In the genomic region with DNA sequence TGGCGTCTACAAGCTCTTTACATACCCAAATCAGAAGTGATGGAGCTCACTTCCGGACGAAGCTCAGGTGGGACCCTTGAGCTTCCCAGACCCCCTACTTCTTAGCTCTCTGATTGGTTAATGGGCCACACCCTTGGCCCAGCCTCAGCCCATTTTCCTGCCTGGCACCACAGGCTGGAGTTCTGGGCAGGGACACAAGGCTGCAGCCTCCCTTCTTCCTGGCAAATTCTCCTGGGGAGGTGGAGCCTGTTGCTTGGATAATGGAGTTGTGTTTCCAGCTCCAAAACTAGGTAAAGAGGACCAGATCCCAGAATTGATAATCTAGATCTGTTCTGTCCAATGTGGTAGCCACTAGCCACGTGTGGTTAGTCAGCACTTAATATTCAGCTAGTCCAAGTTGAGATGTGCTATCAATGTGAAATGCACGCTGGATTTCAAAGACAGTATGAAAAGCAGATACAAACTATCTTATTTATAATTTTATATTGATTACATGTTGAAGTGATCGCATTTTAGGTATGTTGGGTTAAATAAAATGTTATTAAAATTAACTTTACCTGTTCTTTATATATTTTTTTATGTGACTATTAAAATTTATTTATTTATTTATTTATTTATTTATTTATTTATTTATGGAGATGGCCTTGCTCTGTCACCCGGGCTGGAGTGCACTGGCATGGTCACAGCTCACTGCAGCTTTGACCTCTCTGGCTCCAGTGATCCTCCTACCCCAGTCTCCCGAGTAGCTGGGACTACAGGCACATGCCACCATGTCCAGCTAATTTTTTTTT, we compare ENCODE assay signal across 26 cellular contexts. TPM values are rescaled to one million over a fixed set of nuclear protein-coding genes. Genes with fewer than 3 reads are reported as not detected.
DNase-seq lines count a peak whose midpoint lies in the region; ATAC-seq and TF ChIP-seq lines count a peak whose summit lies in the region.
"Had no signal": no experiment of that assay in that cellular context is flagged by ENCODE, and none has a peak within 500 bp of the region (broad histone marks: within the 10 kb centered on the region; RNA-seq: fewer than 3 reads in every experiment).

No MANE protein-coding gene starts in this region.

- 75 to 77% methylated on average over 8 of the region's 8 CpGs for WGBS in esophagus squamous epithelium, 2 donors
- 72 to 87% (median 81%) methylated on average over 8 of the region's 8 CpGs for WGBS in spleen, 5 donors

- H3K27me3 ChIP-seq in esophagus squamous epithelium (peaks cover 0 to 9% (median 0%) of the 10 kb centered on the region in 4 donors), spleen (replicated peaks in 1 of 7) (peaks cover 0 to 10% (median 0%) of the 10 kb centered on the region in 7 donors)
- H3K27me3 ChIP-seq in naive thymus-derived CD4-positive, alpha-beta T cell (ENCODE audit: control insufficient read depth in 2 of 2, insufficient read depth in 2 of 2, low read length in 2 of 2): no peaks in the 10 kb centered on the region

- no peaks in the 10 kb centered on the region for H3K36me3 ChIP-seq in esophagus squamous epithelium
- no peaks in the 10 kb centered on the region for H3K36me3 ChIP-seq in spleen
- H3K36me3 ChIP-seq in naive thymus-derived CD4-positive, alpha-beta T cell (ENCODE audit: control insufficient read depth in 2 of 3, insufficient read depth in 3 of 3, low read length in 3 of 3): no peaks in the 10 kb centered on the region

- peaks cover 0 to 9% (median 4%) of the 10 kb centered on the region in 5 donors for H3K27me3 Mint-ChIP-seq in naive thymus-derived CD4-positive, alpha-beta T cell

- no peak for ATAC-seq in naive thymus-derived CD4-positive, alpha-beta T cell
- ATAC-seq in HG02884 (IDR thresholded peaks at IDR 0.05; ENCODE audit: unreplicated experiment): no peak
- ATAC-seq: CD8-positive, alpha-beta T cell had no signal

- CTCF ChIA-PET in naive thymus-derived CD4-positive, alpha-beta T cell (lab: Charles Lee): no interaction called here

- H3K4me3 Mint-ChIP-seq in naive thymus-derived CD4-positive, alpha-beta T cell: no peak overlapping the region
- H3K4me3 Mint-ChIP-seq: CD8-positive, alpha-beta T cell had no signal

- H3K27ac ChIP-seq in esophagus squamous epithelium (peak overlapping the region in 3 of 4 donors; percentile 70 to 80 (median 76)), spleen (no peak overlapping the region)
- no peak overlapping the region for H3K27ac ChIP-seq in naive thymus-derived CD4-positive, alpha-beta T cell (ENCODE audit: low read depth, low read length)
- H3K27ac ChIP-seq: RWPE1 had no signal

- H3K36me3 Mint-ChIP-seq in naive thymus-derived CD4-positive, alpha-beta T cell: no peaks in the 10 kb centered on the region
- H3K36me3 Mint-ChIP-seq: CD8-positive, alpha-beta T cell had no signal

- H3K9me3 ChIP-seq in esophagus squamous epithelium: no peaks in the 10 kb centered on the region
- H3K9me3 ChIP-seq in spleen: no peaks in the 10 kb centered on the region
- H3K9me3 ChIP-seq in naive thymus-derived CD4-positive, alpha-beta T cell (ENCODE audit: control insufficient read depth in 2 of 3, low read length in 3 of 3): no peaks in the 10 kb centered on the region
- H3K9me3 ChIP-seq: SK-N-SH had no signal

- no peaks in the 10 kb centered on the region for H3K9me3 Mint-ChIP-seq in naive thymus-derived CD4-positive, alpha-beta T cell
- H3K9me3 Mint-ChIP-seq: CD8-positive, alpha-beta T cell had no signal

- no peak for TF ChIP-seq CTCF in esophagus squamous epithelium (IDR thresholded peaks at IDR 0.05)
- TF ChIP-seq CTCF in spleen (IDR thresholded peaks at IDR 0.05 in 8 of 11, conservative IDR thresholded peaks at IDR 0.05 in 3 of 11): no peak

- intact Hi-C loops in esophagus squamous epithelium (cut with DNase I): no loop called here
- intact Hi-C loops in spleen (cut with DNase I; ENCODE audit: low total_unique reads): no loop called here
- intact Hi-C loops in naive thymus-derived CD4-positive, alpha-beta T cell (cut with micrococcal nuclease): no loop called here

- TF ChIP-seq POLR2A in esophagus squamous epithelium (IDR thresholded peaks at IDR 0.05) (no peak), spleen (IDR thresholded peaks at IDR 0.05) (no peak)

- H3K4me3 ChIP-seq in esophagus squamous epithelium (no peak overlapping the region), spleen (no peak overlapping the region)
- no peak overlapping the region for H3K4me3 ChIP-seq in naive thymus-derived CD4-positive, alpha-beta T cell (ENCODE audit: low read length)

- no peak overlapping the region for H3K27ac Mint-ChIP-seq in naive thymus-derived CD4-positive, alpha-beta T cell
- H3K27ac Mint-ChIP-seq: CD8-positive, alpha-beta T cell had no signal

- DNase-seq in activated effector memory CD4-positive, alpha-beta T cell treated with anti-CD3 and anti-CD28 coated beads, Interleukin-2, amount 50 U/mL, for 16 hours: peak; percentile 21
- no peak for DNase-seq in activated effector memory CD4-positive, alpha-beta T cell treated with Interleukin-2 at 50 U/mL for 16 hours
- DNase-seq in NCI-H69 (lab: John Stamatoyannopoulos, UW) (peak; percentile 20), esophagus squamous epithelium (lab: John Stamatoyannopoulos, UW) (no peak), spleen (peak; percentile 19), anterior cingulate cortex (lab: John Stamatoyannopoulos, UW) (no peak)
- DNase-seq in naive thymus-derived CD4-positive, alpha-beta T cell: no peak
- DNase-seq: 8988T; AML-193; C1 segment of cervical spinal cord; Calu3; CD8-positive, alpha-beta T cell; DMS153; HCEC 1CT; IMR-90; NCI-H1694; NCI-H2081 treated with DMSO at 0.1 percent for 48 hours; NCI-H2171 treated with DMSO at 0.1 percent for 48 hours; NCI-H526; SHP77 treated with DMSO at 0.1 percent for 48 hours; SK-N-SH had no signal

- POLR2A ChIA-PET in naive thymus-derived CD4-positive, alpha-beta T cell (lab: Charles Lee): no interaction called here

- H3K4me1 Mint-ChIP-seq in naive thymus-derived CD4-positive, alpha-beta T cell: no peaks in the 10 kb centered on the region

- H3K4me1 ChIP-seq in esophagus squamous epithelium: peaks cover 0 to 48% (median 11%) of the 10 kb centered on the region in 3 donors
- peaks cover 0 to 9% (median 3%) of the 10 kb centered on the region in 6 donors for H3K4me1 ChIP-seq in spleen
- no peaks in the 10 kb centered on the region for H3K4me1 ChIP-seq in naive thymus-derived CD4-positive, alpha-beta T cell (ENCODE audit: control insufficient read depth in 2 of 2, insufficient read depth in 2 of 2, low read length in 2 of 2)

RNA-seq across cellular contexts. Expression of gene FAIM2, which starts 12.6 kb away (rescaled TPM):
- total RNA-seq in esophagus squamous epithelium (1 to 10 TPM in 1 of 4 donors, under 1 TPM in 3; 0.13 to 2.9 (median 0.23) TPM), spleen (1 to 10 TPM in 4 of 7 donors, under 1 TPM in 2, not detected in 1; 0.09 to 3.2 (median 1.7) TPM)
- polyA plus RNA-seq in spleen: under 1 TPM; 0.04 to 0.19 (median 0.17) TPM
- under 1 TPM in 2 of 5 experiments, not detected in 3; 0.22 to 0.85 TPM for total RNA-seq in naive thymus-derived CD4-positive, alpha-beta T cell
- polyA plus RNA-seq in naive thymus-derived CD4-positive, alpha-beta T cell: not detected
- total RNA-seq: Calu3; CD8-positive, alpha-beta T cell; G401 had no signal

RNA-seq across cellular contexts. Expression of gene AQP2, which starts 34.2 kb away (rescaled TPM):
- total RNA-seq in esophagus squamous epithelium (not detected), spleen (not detected)
- polyA plus RNA-seq in spleen: not detected
- total RNA-seq in naive thymus-derived CD4-positive, alpha-beta T cell: not detected
- polyA plus RNA-seq in naive thymus-derived CD4-positive, alpha-beta T cell: not detected
- total RNA-seq: Calu3; CD8-positive, alpha-beta T cell; G401; IMR-90; M059J had no signal
- polyA plus RNA-seq: AG04450, IMR-90, SK-N-SH had no signal

RNA-seq across cellular contexts. Expression of gene AQP5, which starts 45.3 kb away (rescaled TPM):
- total RNA-seq in esophagus squamous epithelium (10 to 100 TPM in 3 of 4 donors, 1 to 10 TPM in 1; 4.7 to 42.2 (median 18.6) TPM), spleen (under 1 TPM in 3 of 7 donors, not detected in 4; 0.26 to 0.46 (median 0.30) TPM)
- under 1 TPM in 2 of 3 donors, not detected in 1; 0.05 to 0.45 TPM for polyA plus RNA-seq in spleen
- not detected for total RNA-seq in naive thymus-derived CD4-positive, alpha-beta T cell
- not detected for polyA plus RNA-seq in naive thymus-derived CD4-positive, alpha-beta T cell
- total RNA-seq: CD8-positive, alpha-beta T cell; G401; IMR-90 had no signal
- polyA plus RNA-seq: AG04450, IMR-90 had no signal

RNA-seq across cellular contexts. Expression of gene AQP6, which starts 56.4 kb away (rescaled TPM):
- total RNA-seq in esophagus squamous epithelium: not detected
- total RNA-seq in spleen: under 1 TPM in 1 of 7 donors, not detected in 6; 0.36 TPM
- under 1 TPM in 1 of 3 donors, not detected in 2; 0.03 TPM for polyA plus RNA-seq in spleen
- total RNA-seq in naive thymus-derived CD4-positive, alpha-beta T cell: not detected
- not detected for polyA plus RNA-seq in naive thymus-derived CD4-positive, alpha-beta T cell
- total RNA-seq: CD8-positive, alpha-beta T cell; IMR-90; M059J had no signal
- polyA plus RNA-seq: AG04450, IMR-90 had no signal

Comparison
In these comparisons a context has a peak if more than half of its experiments do, and no peak if none do; other contexts are left out.
1. DNase-seq: peak in activated effector memory CD4-positive, alpha-beta T cell treated with anti-CD3 and anti-CD28 coated beads, Interleukin-2, amount 50 U/mL, for 16 hours (single experiment), NCI-H69 (single experiment) and spleen (single experiment); none in activated effector memory CD4-positive, alpha-beta T cell treated with Interleukin-2 at 50 U/mL for 16 hours (single experiment), esophagus squamous epithelium (single experiment), naive thymus-derived CD4-positive, alpha-beta T cell (0 of 9) and anterior cingulate cortex (0 of 58).
2. H3K27ac ChIP-seq: peak in esophagus squamous epithelium (3 of 4); none in spleen (0 of 8) and naive thymus-derived CD4-positive, alpha-beta T cell (single experiment).